In the genomic region with DNA sequence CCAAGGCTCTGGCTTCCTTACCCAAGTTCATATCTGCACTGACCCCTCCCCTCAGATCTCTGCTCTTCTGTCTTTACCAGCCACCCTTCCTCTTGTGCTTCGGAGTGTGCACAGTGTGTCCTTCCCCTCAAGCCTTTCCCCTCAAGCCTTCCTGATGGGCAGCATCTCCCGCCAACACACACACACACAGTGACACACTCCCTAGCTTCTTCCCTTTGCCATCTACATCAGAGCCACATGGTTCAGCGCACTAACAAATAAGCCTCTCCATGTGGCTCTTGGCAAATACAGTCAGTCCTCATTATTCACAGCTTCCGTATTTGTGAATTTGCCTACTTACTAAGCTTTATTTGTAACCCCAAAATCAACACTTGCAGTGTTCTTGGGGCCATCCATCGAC, we compare ENCODE assay signal across 10 cellular contexts. TPM values are rescaled to one million over a fixed set of nuclear protein-coding genes. Genes with fewer than 3 reads are reported as not detected.
A peak's percentile ranks its signal among the peaks of the same experiment; 100 is the strongest.
DNase-seq lines count a peak whose midpoint lies in the region; ATAC-seq and TF ChIP-seq lines count a peak whose summit lies in the region.
"Had no signal": no experiment of that assay in that cellular context is flagged by ENCODE, and none has a peak within 500 bp of the region (broad histone marks: within the 10 kb centered on the region; RNA-seq: fewer than 3 reads in every experiment).

No MANE protein-coding gene starts in this region.

- no peaks in the 10 kb centered on the region for H3K27me3 Mint-ChIP-seq in effector memory CD8-positive, alpha-beta T cell
- H3K27me3 Mint-ChIP-seq in natural killer cell (ENCODE audit: low read depth in 2 of 2), result no peaks in the 10 kb centered on the region

- peak overlapping the region in 1 of 2 donors; percentile 7 for H3K4me3 Mint-ChIP-seq in effector memory CD8-positive, alpha-beta T cell
- peak overlapping the region; percentile 81 for H3K4me3 Mint-ChIP-seq in natural killer cell

- H3K9me3 Mint-ChIP-seq in effector memory CD8-positive, alpha-beta T cell, result no peaks in the 10 kb centered on the region
- no peaks in the 10 kb centered on the region for H3K9me3 Mint-ChIP-seq in natural killer cell

- H3K36me3 Mint-ChIP-seq in effector memory CD8-positive, alpha-beta T cell (ENCODE audit: insufficient read depth), result peaks cover 30% of the 10 kb centered on the region
- no peaks in the 10 kb centered on the region for H3K36me3 Mint-ChIP-seq in natural killer cell

- intact Hi-C loops in natural killer cell (cut with micrococcal nuclease), result loop anchor here (1.0 kb wide), 1 partner anchor 18 kb away; no protein-coding TSS in a partner anchor
- intact Hi-C loops in head of caudate nucleus (cut with DNase I), result no loop called here

- peaks cover 56 to 76% of the 10 kb centered on the region in 2 donors for H3K4me1 Mint-ChIP-seq in effector memory CD8-positive, alpha-beta T cell (ENCODE audit: low read depth in 2 of 2)
- H3K4me1 Mint-ChIP-seq in natural killer cell, result peaks cover 86 to 87% of the 10 kb centered on the region in 2 donors

- ATAC-seq in effector memory CD8-positive, alpha-beta T cell (replicated peaks), result no peak
- ATAC-seq in natural killer cell (peak; percentile 9 to 53 (median 10)), GM18517 (IDR thresholded peaks at IDR 0.05; ENCODE audit: unreplicated experiment) (no peak)

- peak overlapping the region; percentile 90 to 95 for H3K27ac Mint-ChIP-seq in effector memory CD8-positive, alpha-beta T cell
- peak overlapping the region; percentile 87 to 97 for H3K27ac Mint-ChIP-seq in natural killer cell

- DNase-seq in AML-193 (lab: John Stamatoyannopoulos, UW) (peak; percentile 78 to 82), NCI-H446 (lab: John Stamatoyannopoulos, UW) (peak; percentile 61 to 67), natural killer cell (no peak), COLO668 (lab: John Stamatoyannopoulos, UW; ENCODE audit: unreplicated experiment) (no peak), head of caudate nucleus (no peak), SK-N-DZ (ENCODE audit: low spot score) (no peak)
- DNase-seq in effector memory CD8-positive, alpha-beta T cell, result no peak
- DNase-seq: GOT3, NCI-H2107 had no signal

- no peak for TF ChIP-seq CTCF in natural killer cell (IDR thresholded peaks at IDR 0.05)

RNA-seq across cellular contexts. Expression of a gene that starts 37.5 kb away (rescaled TPM):
- 100 to 1,000 TPM in 1 of 3 donors, 10 to 100 TPM in 2; 89.4 to 129 (median 91.0) TPM for total RNA-seq in natural killer cell
- polyA plus RNA-seq in SK-N-DZ (2014; cell fraction: cytosol; rRNA removed), result 82.0 and 87.3 TPM in 2 replicates
- polyA plus RNA-seq in SK-N-DZ (2014; cell fraction: nucleus; rRNA removed), result 54.8 and 69.2 TPM in 2 replicates

Comparison
In these comparisons a context has a peak if more than half of its experiments do, and no peak if none do; other contexts are left out.
1. DNase-seq: peak in AML-193 (2 of 2) and NCI-H446 (2 of 2); none in effector memory CD8-positive, alpha-beta T cell (0 of 3), natural killer cell (single experiment), COLO668 (single experiment), head of caudate nucleus (0 of 42) and SK-N-DZ (single experiment).
2. ATAC-seq: peak in natural killer cell (3 of 3); none in effector memory CD8-positive, alpha-beta T cell (single experiment) and GM18517 (single experiment).